8 cellular contexts compared by ENCODE assay signal in the genomic region with DNA sequence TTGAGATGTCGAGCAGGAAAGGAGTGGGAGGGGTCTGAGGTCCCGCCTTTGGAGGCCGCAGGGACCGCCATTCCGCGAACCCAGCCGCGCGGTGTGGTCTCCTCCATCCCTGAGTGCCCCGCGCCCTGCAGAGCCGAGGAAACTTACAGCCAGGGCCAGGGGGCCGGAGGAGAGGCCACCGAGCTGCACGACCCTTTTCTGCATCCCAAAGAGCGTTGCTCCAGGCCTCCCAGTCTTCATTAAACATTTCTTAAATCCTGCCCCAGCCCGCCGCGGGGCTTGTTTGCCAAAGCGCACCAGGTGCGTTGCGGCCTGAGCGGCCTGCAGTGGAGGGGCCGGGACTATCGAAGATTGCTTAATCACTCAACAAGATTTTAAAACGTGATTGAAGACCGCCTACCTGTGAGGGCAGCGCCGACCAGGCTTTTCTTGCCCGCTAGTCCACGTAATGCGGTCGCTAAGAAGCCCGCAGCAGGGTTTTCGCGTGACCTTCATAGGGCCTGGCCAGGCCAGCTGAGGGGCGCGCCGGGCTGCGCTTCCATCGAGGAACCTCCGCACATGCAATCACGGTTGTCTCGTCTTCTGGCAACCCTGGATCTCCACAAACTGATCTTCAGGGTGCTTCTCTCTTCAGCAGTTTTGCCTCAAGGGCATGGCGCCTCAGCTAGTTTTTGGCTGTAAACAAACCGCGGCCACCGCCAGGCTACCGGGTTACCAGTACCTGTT. TPM values are rescaled to one million over a fixed set of nuclear protein-coding genes. Genes with fewer than 3 reads are reported as not detected.
DNase-seq lines count a peak whose midpoint lies in the region; ATAC-seq, FAIRE-seq and TF ChIP-seq lines count a peak whose summit lies in the region.

No MANE protein-coding gene starts in this region.

- no peak for ATAC-seq in CD4-positive, CD25-positive, alpha-beta regulatory T cell (ENCODE audit: low read depth in 2 of 2)
- no peak for ATAC-seq in foreskin keratinocyte
- no peak for ATAC-seq in pancreas

- H3K9me3 Mint-ChIP-seq in CD4-positive, CD25-positive, alpha-beta regulatory T cell = peaks cover 0 to 2% (median 0%) of the 10 kb centered on the region in 7 donors

- peaks cover 0 to 10% (median 5%) of the 10 kb centered on the region in 4 donors for H3K4me1 Mint-ChIP-seq in CD4-positive, CD25-positive, alpha-beta regulatory T cell

- H3K4me1 ChIP-seq in CD4-positive, CD25-positive, alpha-beta regulatory T cell (ENCODE audit: control insufficient read depth, insufficient read depth, low read length, poor library complexity, severe bottlenecking) = peaks cover 7% of the 10 kb centered on the region
- H3K4me1 ChIP-seq in SJCRH30 (peaks cover 6% of the 10 kb centered on the region; the same call in 1 of the 2 replicates), foreskin keratinocyte (peaks cover 9% of the 10 kb centered on the region), pancreas (peaks cover 0 to 5% (median 3%) of the 10 kb centered on the region in 3 donors)

- H3K9me3 ChIP-seq in CD4-positive, CD25-positive, alpha-beta regulatory T cell (ENCODE audit: control insufficient read depth in 2 of 2, low read length in 2 of 2) = no peaks in the 10 kb centered on the region
- H3K9me3 ChIP-seq in SJCRH30 (replicated peaks) = no peaks in the 10 kb centered on the region
- no peaks in the 10 kb centered on the region for H3K9me3 ChIP-seq in pancreas

- H3K27ac Mint-ChIP-seq in CD4-positive, CD25-positive, alpha-beta regulatory T cell = no peak overlapping the region

- peak overlapping the region; percentile 36 to 87 (median 78) for H3K4me3 Mint-ChIP-seq in CD4-positive, CD25-positive, alpha-beta regulatory T cell

- DNase-seq in CD4-positive, CD25-positive, alpha-beta regulatory T cell = no peak
- DNase-seq in SJCRH30 (peak; percentile 11 to 23), foreskin keratinocyte (no peak), pancreas (peak in 3 of 6 donors; percentile 33 to 67 (median 64)), cortex of kidney (lab: John Stamatoyannopoulos, UW) (no peak), NCI-H1436 (lab: John Stamatoyannopoulos, UW) (no peak), NCI-H2081 treated with DMSO at 0.1 percent for 48 hours (lab: John Stamatoyannopoulos, UW) (no peak)
- no peak for DNase-seq in stimulated activated CD4-positive, alpha-beta T cell treated with anti-CD3 and anti-CD28 coated beads, Interleukin-12 subunit alpha, Interleukin-12 subunit beta, amount 100 ng/mL, for 4 hours

- H3K36me3 Mint-ChIP-seq in CD4-positive, CD25-positive, alpha-beta regulatory T cell = no peaks in the 10 kb centered on the region

- peaks cover 21% of the 10 kb centered on the region for H3K27me3 Mint-ChIP-seq in CD4-positive, CD25-positive, alpha-beta regulatory T cell

- whole genome bisulfite sequencing in pancreas, 2 donors = 61 to 64% methylated on average over 49 of the region's 49 CpGs

- intact Hi-C loops in pancreas (cut with DNase I) = no loop called here

- peaks cover 9% of the 10 kb centered on the region for H3K27me3 ChIP-seq in CD4-positive, CD25-positive, alpha-beta regulatory T cell (ENCODE audit: control insufficient read depth, insufficient read depth, low read length)
- H3K27me3 ChIP-seq in SJCRH30 (no peaks in the 10 kb centered on the region), foreskin keratinocyte (no peaks in the 10 kb centered on the region), pancreas (no peaks in the 10 kb centered on the region)

- TF ChIP-seq CTCF in foreskin keratinocyte (conservative IDR thresholded peaks at IDR 0.05) (no peak), pancreas (IDR thresholded peaks at IDR 0.05) (no peak)

- no peak for FAIRE-seq in pancreas (lab: Jason Lieb, UNC)

- no peak overlapping the region for H3K4me3 ChIP-seq in CD4-positive, CD25-positive, alpha-beta regulatory T cell (ENCODE audit: low read depth, low read length)
- peak overlapping the region; percentile 82 for H3K4me3 ChIP-seq in SJCRH30
- H3K4me3 ChIP-seq in pancreas = peak overlapping the region in 2 of 4 donors; percentile 68 to 90

- no peaks in the 10 kb centered on the region for H3K36me3 ChIP-seq in CD4-positive, CD25-positive, alpha-beta regulatory T cell (ENCODE audit: control insufficient read depth, insufficient read depth, low read length)
- no peaks in the 10 kb centered on the region for H3K36me3 ChIP-seq in SJCRH30
- no peaks in the 10 kb centered on the region for H3K36me3 ChIP-seq in pancreas

- no peak overlapping the region for H3K27ac ChIP-seq in CD4-positive, CD25-positive, alpha-beta regulatory T cell (ENCODE audit: insufficient read depth, low read length, poor library complexity, severe bottlenecking)
- peak overlapping the region; percentile 65 for H3K27ac ChIP-seq in SJCRH30
- peak overlapping the region; percentile 92 for H3K27ac ChIP-seq in foreskin keratinocyte
- peak overlapping the region; percentile 72 to 95 (median 90) for H3K27ac ChIP-seq in pancreas

RNA-seq across cellular contexts. Expression of a gene that starts 2.0 kb away (rescaled TPM):
- total RNA-seq in CD4-positive, CD25-positive, alpha-beta regulatory T cell = 0.49 TPM
- under 1 TPM in 2 of 4 donors, not detected in 2; 0.10 to 0.13 TPM for polyA plus RNA-seq in CD4-positive, CD25-positive, alpha-beta regulatory T cell
- total RNA-seq in SJCRH30 (2014; rRNA removed; shearing (Covaris generic)) = 67.8 and 69.0 TPM in 2 replicates
- 100 and 101 TPM in 2 replicates for total RNA-seq in foreskin keratinocyte
- polyA plus RNA-seq in foreskin keratinocyte = 41.7 and 48.4 TPM in 2 replicates
- total RNA-seq in pancreas = 10 to 100 TPM; 29.0 to 60.8 (median 32.4) TPM
- polyA plus RNA-seq in pancreas = 10 to 100 TPM; 21.4 to 22.2 TPM

Comparison
In these comparisons a context has a peak if more than half of its experiments do, and no peak if none do; other contexts are left out.
1. DNase-seq: peak in SJCRH30 (2 of 2); none in CD4-positive, CD25-positive, alpha-beta regulatory T cell (0 of 3), foreskin keratinocyte (0 of 2), cortex of kidney (single experiment), stimulated activated CD4-positive, alpha-beta T cell treated with anti-CD3 and anti-CD28 coated beads, Interleukin-12 subunit alpha, Interleukin-12 subunit beta, amount 100 ng/mL, for 4 hours (single experiment), NCI-H1436 (single experiment) and NCI-H2081 treated with DMSO at 0.1 percent for 48 hours (single experiment).
2. RNA of a gene that starts 2.0 kb away (total RNA-seq): 100 to 101 TPM in foreskin keratinocyte, 67.8 to 69.0 TPM in SJCRH30 and 29.0 to 60.8 TPM in pancreas; 0.49 TPM in CD4-positive, CD25-positive, alpha-beta regulatory T cell (single experiment); every median in the first group is over 10 times any median in the second.